Comparison of ENCODE assay signal across 11 cellular contexts in genomic region chr1:165543651-165544452, GRCh38. TPM values are rescaled to one million over a fixed set of nuclear protein-coding genes. Genes with fewer than 3 reads are reported as not detected.
DNase-seq lines count a peak whose midpoint lies in the region; ATAC-seq and TF ChIP-seq lines count a peak whose summit lies in the region.
"Had no signal": no experiment of that assay in that cellular context is flagged by ENCODE, and none has a peak within 500 bp of the region (broad histone marks: within the 10 kb centered on the region; RNA-seq: fewer than 3 reads in every experiment).

LRRC52 (plus strand) TSS chr1:165544000; CDS start chr1:165544297, 297 bp downstream.

- ATAC-seq in lower lobe of right lung (peak; percentile 58 to 64), HG03457 (IDR thresholded peaks at IDR 0.05; ENCODE audit: unreplicated experiment) (no peak), GM19328 (IDR thresholded peaks at IDR 0.05; ENCODE audit: unreplicated experiment) (no peak)
- ATAC-seq: CD8-positive, alpha-beta T cell had no signal

- DNase-seq in Calu3 (peak; percentile 44), NCI-H1694 treated with DMSO at 0.1 percent for 48 hours (lab: John Stamatoyannopoulos, UW) (peak; percentile 83), cerebellar cortex (ENCODE audit: low spot score) (peak; percentile 56), lower lobe of right lung (peak; percentile 70), HuH-7 (ENCODE audit: low spot score) (no peak)
- DNase-seq in stimulated activated CD4-positive, alpha-beta T cell treated with anti-CD3 and anti-CD28 coated beads, Interleukin-4, amount 100 ng/mL, for 1 hour = no peak
- DNase-seq: CD8-positive, alpha-beta T cell had no signal

- intact Hi-C loops in Calu3 (cut with micrococcal nuclease; ENCODE audit: unreplicated experiment) = loop anchor here (2.0 kb wide), 1 partner anchor 27 kb away; no protein-coding TSS in a partner anchor
- intact Hi-C loops in lower lobe of right lung (cut with DNase I) = no loop called here

- TF ChIP-seq CTCF in Calu3 (IDR thresholded peaks at IDR 0.05; ENCODE audit: unreplicated experiment) = no peak
- no peak for TF ChIP-seq CTCF in lower lobe of right lung (IDR thresholded peaks at IDR 0.05)

- no peaks in the 10 kb centered on the region for H3K36me3 Mint-ChIP-seq in Calu3 (ENCODE audit: insufficient read depth, unreplicated experiment)
- H3K36me3 Mint-ChIP-seq: CD8-positive, alpha-beta T cell had no signal

- CTCF ChIA-PET in Calu3 (lab: Charles Lee) = no interaction called here

- no peaks in the 10 kb centered on the region for H3K9me3 Mint-ChIP-seq in Calu3 (ENCODE audit: low read depth, unreplicated experiment)
- H3K9me3 Mint-ChIP-seq: CD8-positive, alpha-beta T cell had no signal

- no TSS peak for BruUV-seq in Calu3 (replicated peaks; lab: Mats Ljungman, UMichigan)

- H3K4me3 Mint-ChIP-seq in Calu3 (ENCODE audit: low read depth, unreplicated experiment) = no peak within 1 kb of the TSS
- H3K4me3 Mint-ChIP-seq: CD8-positive, alpha-beta T cell had no signal

- no peaks in the 10 kb centered on the region for H3K9me3 ChIP-seq in lower lobe of right lung

- no peak within 1 kb of the TSS for H3K27ac ChIP-seq in lower lobe of right lung

- peak within 1 kb of the TSS; percentile 36 for H3K27ac Mint-ChIP-seq in Calu3 (ENCODE audit: unreplicated experiment)
- H3K27ac Mint-ChIP-seq: CD8-positive, alpha-beta T cell had no signal

- no peak within 1 kb of the TSS for H3K4me3 ChIP-seq in lower lobe of right lung

- peaks cover 56% of the 10 kb centered on the region for H3K27me3 Mint-ChIP-seq in Calu3 (ENCODE audit: unreplicated experiment)

- H3K4me1 ChIP-seq in lower lobe of right lung = peaks cover 7% of the 10 kb centered on the region

- H3K36me3 ChIP-seq in lower lobe of right lung = no peaks in the 10 kb centered on the region

- H3K27me3 ChIP-seq in lower lobe of right lung (ENCODE audit: low read depth) = no peaks in the 10 kb centered on the region

- peaks cover 14% of the 10 kb centered on the region for H3K4me1 Mint-ChIP-seq in Calu3 (ENCODE audit: low read depth, unreplicated experiment)

RNA-seq across cellular contexts. Expression of gene LRRC52, which starts in this region (rescaled TPM):
- not detected in 2 replicates for total RNA-seq in Calu3 (2022)
- 0.44 TPM for total RNA-seq in lower lobe of right lung
- total RNA-seq: activated CD8-positive, alpha-beta memory T cell treated with anti-CD3 and anti-CD28 coated beads for 36 hours; CD8-positive, alpha-beta T cell; dermis microvascular lymphatic vessel endothelial cell had no signal

Comparison
In these comparisons a context has a peak if more than half of its experiments do, and no peak if none do; other contexts are left out.
1. Peak in DNase-seq in Calu3; RNA of the gene not detected or under 1 TPM.
2. Peak in DNase-seq and ATAC-seq in lower lobe of right lung; RNA of the gene not detected or under 1 TPM.
3. DNase-seq: peak in NCI-H1694 treated with DMSO at 0.1 percent for 48 hours (single experiment) and cerebellar cortex (single experiment); none in stimulated activated CD4-positive, alpha-beta T cell treated with anti-CD3 and anti-CD28 coated beads, Interleukin-4, amount 100 ng/mL, for 1 hour (single experiment) and HuH-7 (single experiment).